8 cellular contexts compared by ENCODE assay signal in genomic region chr9:34328983-34329832, GRCh38. TPM values are rescaled to one million over a fixed set of nuclear protein-coding genes. Genes with fewer than 3 reads are reported as not detected.
DNase-seq lines count a peak whose midpoint lies in the region; ATAC-seq and TF ChIP-seq lines count a peak whose summit lies in the region.

Gene KIF24, minus strand, starts transcription at chr9:34329268. Its CDS starts 17,922 bp downstream, at chr9:34311346.
Gene NUDT2, plus strand, starts transcription at chr9:34329569. Its CDS starts 9,471 bp downstream, at chr9:34339040.

- H3K4me2 ChIP-seq in skeletal muscle satellite cell (ENCODE audit: low read length), result peak within 1 kb of the TSS; percentile 92

- H3K9me3 ChIP-seq in breast epithelium (no peaks in the 10 kb centered on the region), iPS-18c (ENCODE audit: control insufficient read depth, insufficient read depth, low read length) (no peaks in the 10 kb centered on the region), skeletal muscle satellite cell (replicated peaks; ENCODE audit: low read length) (no peaks in the 10 kb centered on the region)

- no peak for TF ChIP-seq POLR2A in breast epithelium (IDR thresholded peaks at IDR 0.05)

- H3K27ac ChIP-seq in VCaP, result peak within 1 kb of the TSS; percentile 95
- peak within 1 kb of the TSS; percentile 92 to 96 for H3K27ac ChIP-seq in breast epithelium

- peak; percentile 99 for DNase-seq in AG04449 (ENCODE audit: low read depth, low spot score)
- DNase-seq in NCI-H2196 (lab: John Stamatoyannopoulos, UW; ENCODE audit: unreplicated experiment), result peak; percentile 100
- peak; percentile 93 to 99 for DNase-seq in breast epithelium (ENCODE audit: low spot score in 2 of 2)

- POLR2A ChIA-PET in AG04449 (lab: Yijun Ruan, JAX), result no interaction called here

- H3K4me3 ChIP-seq in AG04449 (ENCODE audit: low read depth, low read length) (peak within 1 kb of the TSS; percentile 99), breast epithelium (peak within 1 kb of the TSS; percentile 71 to 93 (median 84)), iPS-18c (ENCODE audit: insufficient read depth, low read depth, low read length) (peak within 1 kb of the TSS; percentile 87), skeletal muscle satellite cell (ENCODE audit: low read length) (peak within 1 kb of the TSS; percentile 91)

- ATAC-seq in GM18873 (IDR thresholded peaks at IDR 0.05; ENCODE audit: low FRiP score, unreplicated experiment) (peak; percentile 92), HG03135 (IDR thresholded peaks at IDR 0.05; ENCODE audit: unreplicated experiment) (peak; percentile 93)

- peak within 1 kb of the TSS; percentile 95 for H3K9ac ChIP-seq in skeletal muscle satellite cell (ENCODE audit: low read depth, low read length)

- H3K27me3 ChIP-seq in breast epithelium, result no peaks in the 10 kb centered on the region
- no peaks in the 10 kb centered on the region for H3K27me3 ChIP-seq in skeletal muscle satellite cell (ENCODE audit: control insufficient read depth, insufficient read depth, low read length)

- TF ChIP-seq CTCF in AG04449 (IDR thresholded peaks at IDR 0.05; ENCODE audit: insufficient read depth, low read length, missing control alignments) (no peak), VCaP (conservative IDR thresholded peaks at IDR 0.05) (no peak), breast epithelium (IDR thresholded peaks at IDR 0.05) (peak in 1 of 3 donors; percentile 20)

- intact Hi-C loops in breast epithelium (cut with DNase I; ENCODE audit: low total_unique reads), result no loop called here

- H3K36me3 ChIP-seq in breast epithelium (no peaks in the 10 kb centered on the region), skeletal muscle satellite cell (ENCODE audit: insufficient read depth, low read length) (no peaks in the 10 kb centered on the region)

- peaks cover 0 to 15% of the 10 kb centered on the region in 2 donors for H3K4me1 ChIP-seq in breast epithelium
- peaks cover 22% of the 10 kb centered on the region for H3K4me1 ChIP-seq in skeletal muscle satellite cell (ENCODE audit: control insufficient read depth, insufficient read depth, low read length)

- CTCF ChIA-PET in AG04449 (lab: Yijun Ruan, JAX), result no interaction called here

RNA-seq across cellular contexts. Expression of gene KIF24, which starts in this region (rescaled TPM):
- 1 to 10 TPM; 1.3 to 2.6 (median 1.3) TPM for total RNA-seq in breast epithelium
- 2.0 and 2.6 TPM in 2 replicates for total RNA-seq in skeletal muscle satellite cell (2012; rRNA removed)

RNA-seq across cellular contexts. Expression of gene NUDT2, which starts in this region (rescaled TPM):
- 10 to 100 TPM; 20.0 to 22.0 (median 21.6) TPM for total RNA-seq in breast epithelium
- total RNA-seq in skeletal muscle satellite cell (2012; rRNA removed), result 21.8 and 24.3 TPM in 2 replicates

Comparison
In these comparisons a context has a peak if more than half of its experiments do, and no peak if none do; other contexts are left out.
1. Peak in every context shown above with its lines: DNase-seq, ATAC-seq, H3K4me3 ChIP-seq and H3K27ac ChIP-seq.